12 cellular contexts compared by ENCODE assay signal in the genomic region with DNA sequence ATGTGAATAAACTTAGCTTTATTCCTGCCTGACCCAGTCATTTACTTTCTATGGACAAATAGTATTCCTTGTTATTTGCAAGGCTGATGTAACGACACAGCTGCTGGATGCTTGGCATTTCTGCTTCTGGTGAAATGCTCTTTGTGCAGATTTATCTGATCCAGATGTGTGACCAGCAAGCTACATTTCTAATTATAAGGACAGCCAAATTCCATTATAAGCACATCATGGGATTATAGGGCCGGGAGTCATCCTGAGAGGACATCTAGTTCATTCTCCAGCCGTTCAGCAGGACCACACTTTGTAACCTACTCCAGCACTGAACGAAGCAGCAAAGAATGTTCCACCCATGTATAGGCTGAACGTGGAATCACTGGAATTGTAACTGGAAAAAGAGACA. TPM values are rescaled to one million over a fixed set of nuclear protein-coding genes. Genes with fewer than 3 reads are reported as not detected.
DNase-seq lines count a peak whose midpoint lies in the region; ATAC-seq, FAIRE-seq and TF ChIP-seq lines count a peak whose summit lies in the region.
"Had no signal": no experiment of that assay in that cellular context is flagged by ENCODE, and none has a peak within 500 bp of the region (broad histone marks: within the 10 kb centered on the region; RNA-seq: fewer than 3 reads in every experiment).

No MANE protein-coding gene starts in this region.

- DNase-seq in HFFc6 (peak; percentile 95), coronary artery (ENCODE audit: low spot score) (no peak), HepG2 (ENCODE audit: low spot score) (peak; percentile 49), DMS153 treated with DMSO at 0.1 percent for 48 hours (lab: John Stamatoyannopoulos, UW; ENCODE audit: unreplicated experiment) (no peak)
- no peak for DNase-seq in activated naive CD4-positive, alpha-beta T cell treated with anti-CD3 and anti-CD28 coated beads, Interleukin-2, amount 10 ng/mL, durations not matched to agents 7 days and 5 days
- DNase-seq: activated B cell treated with CpG ODN at 0.5 μM for 24 hours; ovary; stimulated activated CD8-positive, alpha-beta memory T cell treated with anti-CD3 and anti-CD28 coated beads, Interleukin-4, amount 100 ng/mL, for 48 hours had no signal

- no peaks in the 10 kb centered on the region for H3K9me3 Mint-ChIP-seq in HFFc6
- no peaks in the 10 kb centered on the region for H3K9me3 Mint-ChIP-seq in activated naive CD4-positive, alpha-beta T cell treated with anti-CD3 and anti-CD28 coated beads, Interleukin-2, amount 10 ng/mL, durations not matched to agents 7 days and 5 days
- H3K9me3 Mint-ChIP-seq: activated B cell treated with CpG ODN at 0.5 μM for 24 hours had no signal

- peak overlapping the region; percentile 20; the same call in 1 of the 2 replicates for H3K4me2 ChIP-seq in HepG2 (ENCODE audit: low read depth, low read length)

- H3K27ac Mint-ChIP-seq in HFFc6 = peak overlapping the region; percentile 87
- no peak overlapping the region for H3K27ac Mint-ChIP-seq in activated naive CD4-positive, alpha-beta T cell treated with anti-CD3 and anti-CD28 coated beads, Interleukin-2, amount 10 ng/mL, durations not matched to agents 7 days and 5 days
- H3K27ac Mint-ChIP-seq: activated B cell treated with CpG ODN at 0.5 μM for 24 hours; activated naive CD8-positive, alpha-beta T cell had no signal

- POLR2A ChIA-PET in HepG2 (lab: Yijun Ruan, JAX) = interaction anchor here (0.9 to 1.4 kb wide), 4 partner anchors 9 to 272 kb away, joined by 3 to 4 read pairs (median 4); a partner anchor contains a TSS

- H3K27ac ChIP-seq in coronary artery (peak overlapping the region; percentile 50 to 77), HepG2 (ENCODE audit: extremely low read length, insufficient read depth, low read length) (peak overlapping the region; percentile 66), subcutaneous abdominal adipose tissue (ENCODE audit: low read depth, low read length) (peak overlapping the region; percentile 80)
- H3K27ac ChIP-seq: ovary had no signal

- no peak overlapping the region for H3K9ac ChIP-seq in HepG2 (ENCODE audit: insufficient read depth, low read depth, low read length)
- peak overlapping the region in 2 of 5 donors; percentile 11 to 19 for H3K9ac ChIP-seq in subcutaneous abdominal adipose tissue (ENCODE audit: low read length in 5 of 5)

- peak overlapping the region; percentile 63 for H3K4me3 Mint-ChIP-seq in HFFc6
- H3K4me3 Mint-ChIP-seq in activated naive CD4-positive, alpha-beta T cell treated with anti-CD3 and anti-CD28 coated beads, Interleukin-2, amount 10 ng/mL, durations not matched to agents 7 days and 5 days = no peak overlapping the region
- H3K4me3 Mint-ChIP-seq: activated B cell treated with CpG ODN at 0.5 μM for 24 hours; activated naive CD8-positive, alpha-beta T cell had no signal

- TF ChIP-seq POLR2A in HepG2 (IDR thresholded peaks at IDR 0.05; ENCODE audit: insufficient read depth in 1 of 2, low read depth in 2 of 2, low read length in 2 of 2) = no peak

- peaks cover 79% of the 10 kb centered on the region for H3K4me1 Mint-ChIP-seq in HFFc6 (ENCODE audit: low read depth)
- peaks cover 13% of the 10 kb centered on the region for H3K4me1 Mint-ChIP-seq in activated naive CD4-positive, alpha-beta T cell treated with anti-CD3 and anti-CD28 coated beads, Interleukin-2, amount 10 ng/mL, durations not matched to agents 7 days and 5 days
- H3K4me1 Mint-ChIP-seq: activated B cell treated with CpG ODN at 0.5 μM for 24 hours had no signal

- in situ Hi-C loops in HepG2 (cut with HindIII; ENCODE audit: extremely low pct_ligation_motif_present, low pct_unique_long_range_greater_than_20kb) = no loop called here

- WGBS in HepG2 (ENCODE audit: low lambda C conversion rate) = 51% methylated on average over 5 of the region's 5 CpGs

- no peak overlapping the region for H2AFZ ChIP-seq in HepG2 (ENCODE audit: low read length)

- peaks cover 93% of the 10 kb centered on the region for H4K20me1 ChIP-seq in HepG2 (ENCODE audit: insufficient read depth, low read length)

- H3K4me1 ChIP-seq in HepG2 (ENCODE audit: insufficient read depth, low read length) = peaks cover 100% of the 10 kb centered on the region
- H3K4me1 ChIP-seq in subcutaneous abdominal adipose tissue (ENCODE audit: control insufficient read depth in 5 of 5, insufficient read depth in 5 of 5, low read length in 5 of 5) = peaks cover 0 to 32% (median 14%) of the 10 kb centered on the region in 5 donors

- no TSS peak for BruUV-seq in HepG2 (replicated peaks; lab: Mats Ljungman, UMichigan)

- TF ChIP-seq EP300 in HepG2 (IDR thresholded peaks at IDR 0.05; ENCODE audit: low read depth in 2 of 2, low read length in 2 of 2) (no peak), HepG2 (CRISPR knock-in tag; IDR thresholded peaks at IDR 0.05; ENCODE audit: borderline replicate concordance) (no peak)

- H3K36me3 ChIP-seq in HepG2 (replicated peaks in 1 of 2; ENCODE audit: control insufficient read depth in 1 of 2, insufficient read depth in 2 of 2, low read length in 2 of 2) = peaks cover 6 to 9% of the 10 kb centered on the region in 2 experiments; a peak in 4 of 5 replicates
- H3K36me3 ChIP-seq in subcutaneous abdominal adipose tissue (ENCODE audit: control insufficient read depth in 5 of 5, insufficient read depth in 5 of 5, low read length in 5 of 5) = peaks cover 0 to 9% (median 5%) of the 10 kb centered on the region in 5 donors
- H3K36me3 ChIP-seq: ovary had no signal

- TF ChIP-seq RAD21 in HepG2 (CRISPR knock-in tag; IDR thresholded peaks at IDR 0.05) = no peak

- H3K27me3 Mint-ChIP-seq in HFFc6 (ENCODE audit: insufficient read depth) = no peaks in the 10 kb centered on the region
- no peaks in the 10 kb centered on the region for H3K27me3 Mint-ChIP-seq in activated naive CD4-positive, alpha-beta T cell treated with anti-CD3 and anti-CD28 coated beads, Interleukin-2, amount 10 ng/mL, durations not matched to agents 7 days and 5 days
- H3K27me3 Mint-ChIP-seq: activated B cell treated with CpG ODN at 0.5 μM for 24 hours; activated naive CD8-positive, alpha-beta T cell had no signal

- H3K9me3 ChIP-seq in HepG2 (ENCODE audit: low read length) = no peaks in the 10 kb centered on the region
- H3K9me3 ChIP-seq in subcutaneous abdominal adipose tissue (ENCODE audit: control insufficient read depth in 5 of 5, low read length in 5 of 5) = no peaks in the 10 kb centered on the region
- H3K9me3 ChIP-seq: ovary had no signal

- intact Hi-C loops in HepG2 (cut with micrococcal nuclease; ENCODE audit: unreplicated experiment) = loop anchor here (5.0 kb wide), 1 partner anchor 40 kb away; no protein-coding TSS in a partner anchor

- H3K27me3 ChIP-seq in HepG2 (ENCODE audit: control insufficient read depth in 1 of 2, insufficient read depth in 2 of 2, low read length in 2 of 2) = no peaks in the 10 kb centered on the region
- no peaks in the 10 kb centered on the region for H3K27me3 ChIP-seq in subcutaneous abdominal adipose tissue (ENCODE audit: control insufficient read depth in 5 of 5, insufficient read depth in 4 of 5, low read length in 5 of 5)
- H3K27me3 ChIP-seq: ovary had no signal

- CTCF ChIA-PET in HepG2 (lab: Yijun Ruan, JAX; ENCODE audit: low intra/inter-chr PET ratio, low total read pairs) = no interaction called here
- CTCF ChIA-PET in activated naive CD4-positive, alpha-beta T cell treated with anti-CD3 and anti-CD28 coated beads, Interleukin-2, amount 10 ng/mL, durations not matched to agents 7 days and 5 days (lab: Charles Lee) = interaction anchor here (1.1 kb wide), 1 partner anchor 20 kb away, joined by 4 read pairs; no protein-coding TSS in a partner anchor

- peaks cover 100% of the 10 kb centered on the region for H3K79me2 ChIP-seq in HepG2 (ENCODE audit: insufficient read depth, low read length)

- FAIRE-seq in HepG2 (lab: Jason Lieb, UNC) = no peak

- TF ChIP-seq CTCF in HFFc6 (IDR thresholded peaks at IDR 0.05) (no peak), coronary artery (IDR thresholded peaks at IDR 0.05) (no peak), HepG2 (CRISPR knock-in tag; IDR thresholded peaks at IDR 0.05) (no peak)

- peak overlapping the region; percentile 29 for H3K4me3 ChIP-seq in coronary artery
- no peak overlapping the region; a peak in 1 of 6 replicates for H3K4me3 ChIP-seq in HepG2 (replicated peaks in 1 of 3; ENCODE audit: insufficient read depth in 1 of 3, low read depth in 2 of 3, low read length in 3 of 3)
- H3K4me3 ChIP-seq in subcutaneous abdominal adipose tissue (ENCODE audit: low read depth in 1 of 5, low read length in 5 of 5) = no peak overlapping the region
- H3K4me3 ChIP-seq: ovary had no signal

- peaks cover 47% of the 10 kb centered on the region for H3K36me3 Mint-ChIP-seq in HFFc6 (ENCODE audit: low read depth)
- H3K36me3 Mint-ChIP-seq in activated naive CD4-positive, alpha-beta T cell treated with anti-CD3 and anti-CD28 coated beads, Interleukin-2, amount 10 ng/mL, durations not matched to agents 7 days and 5 days = no peaks in the 10 kb centered on the region

- ATAC-seq in HepG2 = peak; percentile 7; the same call in 1 of the 3 replicates
- no peak for ATAC-seq in GM18868 (IDR thresholded peaks at IDR 0.05; ENCODE audit: unreplicated experiment)
- ATAC-seq in GM21529 (IDR thresholded peaks at IDR 0.05; ENCODE audit: unreplicated experiment) = no peak

RNA-seq across cellular contexts. Expression of a gene that starts 42.9 kb away (rescaled TPM):
- 100 to 1,000 TPM; 133 to 192 (median 155) TPM for total RNA-seq in HFFc6 (2021; fragmentation: NEBNext Ultra II Directional; extraction: Animal tissue kit (Norgen Biotek cat#: 25700))
- total RNA-seq in HepG2 (2016; rRNA removed; fragmentation: Illumina TruSeq; extraction: Trizol) = 103 and 110 TPM in 2 replicates
- 133 and 147 TPM in 2 replicates for total RNA-seq in HepG2 (2016; cell fraction: cytosol; rRNA removed; fragmentation: Illumina TruSeq; extraction: Trizol; ENCODE audit: low read depth)
- total RNA-seq in HepG2 (2016; cell fraction: insoluble cytoplasmic fraction; rRNA removed; fragmentation: Illumina TruSeq; extraction: Trizol) = 93.9 TPM in 2 replicates
- total RNA-seq in HepG2 (2016; cell fraction: membrane; rRNA removed; fragmentation: Illumina TruSeq; extraction: Trizol) = 73.4 and 76.7 TPM in 2 replicates
- total RNA-seq in HepG2 (2016; cell fraction: nucleus; rRNA removed; fragmentation: Illumina TruSeq; extraction: Trizol) = 222 and 239 TPM in 2 replicates
- 74.8 and 82.8 TPM in 2 replicates for polyA plus RNA-seq in HepG2 (2011; rRNA removed)
- 26.6 and 44.0 TPM in 2 replicates for polyA plus RNA-seq in HepG2 (2011; cell fraction: cytosol; rRNA removed)
- 159 and 177 TPM in 2 replicates for polyA plus RNA-seq in HepG2 (2011; cell fraction: nucleus; rRNA removed)
- polyA plus RNA-seq in HepG2 (2012) = 100 and 116 TPM in 2 replicates
- polyA plus RNA-seq in HepG2 (2016; cell fraction: cytosol; fragmentation: Illumina TruSeq; extraction: Trizol; ENCODE audit: low read depth) = 18.9 and 23.3 TPM in 2 replicates
- polyA plus RNA-seq in HepG2 (2016; cell fraction: insoluble cytoplasmic fraction; fragmentation: Illumina TruSeq; extraction: Trizol; ENCODE audit: low read depth) = 71.0 and 74.2 TPM in 2 replicates
- 23.8 and 25.2 TPM in 2 replicates for polyA plus RNA-seq in HepG2 (2016; cell fraction: membrane; fragmentation: Illumina TruSeq; extraction: Trizol; ENCODE audit: low read depth)
- 67.2 and 72.5 TPM in 2 replicates for polyA plus RNA-seq in HepG2 (2016; cell fraction: nucleus; fragmentation: Illumina TruSeq; extraction: Trizol; ENCODE audit: insufficient read depth, low read depth)
- 83.1 and 705 TPM in 2 replicates for polyA minus RNA-seq in HepG2 (2011; rRNA and poly(A)+ RNA removed; ENCODE audit: low replicate concordance)
- 129 and 146 TPM in 2 replicates for polyA minus RNA-seq in HepG2 (2011; cell fraction: cytosol; rRNA and poly(A)+ RNA removed)
- polyA minus RNA-seq in HepG2 (2011; cell fraction: nucleus; rRNA and poly(A)+ RNA removed) = 1,231 and 1,245 TPM in 2 replicates

Comparison
In these comparisons a context has a peak if more than half of its experiments do, and no peak if none do; other contexts are left out.
1. DNase-seq: peak in HFFc6 (single experiment) and HepG2 (single experiment); none in coronary artery (single experiment), activated naive CD4-positive, alpha-beta T cell treated with anti-CD3 and anti-CD28 coated beads, Interleukin-2, amount 10 ng/mL, durations not matched to agents 7 days and 5 days (single experiment) and DMS153 treated with DMSO at 0.1 percent for 48 hours (single experiment).
2. Peak in every context shown above with its lines, with median percentiles within 50 percentile points of each other: H3K27ac ChIP-seq.